Comparison of ENCODE assay signal across 26 cellular contexts in genomic region chr6:118163609-118164008, GRCh38.
"Had no signal": no experiment of that assay in that cellular context is flagged by ENCODE, and none has a peak within 500 bp of the region (broad histone marks: within the 10 kb centered on the region; RNA-seq: fewer than 3 reads in every experiment).

No MANE protein-coding gene starts in this region.

- H3K27ac Mint-ChIP-seq: naive thymus-derived CD4-positive, alpha-beta T cell; natural killer cell treated with Interleukin-12 subunit alpha and Interleukin-12 subunit beta and Interleukin-15 and Interleukin-18, amount 100 ng/mL, for 72 hours; progenitor cell of endocrine pancreas; stimulated activated effector memory CD8-positive, alpha-beta T cell treated with anti-CD3 and anti-CD28 coated beads, Interleukin-12 subunit alpha, Interleukin-12 subunit beta, amount 100 ng/mL, for 72 hours; stimulated activated naive CD8-positive, alpha-beta T cell treated with anti-CD3 and anti-CD28 coated beads, Interleukin-15, Interleukin-2, amounts not matched to agents 100 ng/mL and 50 ng/mL, for 24 hours had no signal

- H3K9me3 Mint-ChIP-seq: natural killer cell treated with Interleukin-12 subunit alpha and Interleukin-12 subunit beta and Interleukin-15 and Interleukin-18, amount 100 ng/mL, for 72 hours; stimulated activated effector memory CD8-positive, alpha-beta T cell treated with anti-CD3 and anti-CD28 coated beads, Interleukin-12 subunit alpha, Interleukin-12 subunit beta, amount 100 ng/mL, for 72 hours; stimulated activated naive CD8-positive, alpha-beta T cell treated with anti-CD3 and anti-CD28 coated beads, Interleukin-15, Interleukin-2, amounts not matched to agents 100 ng/mL and 50 ng/mL, for 24 hours had no signal

- ATAC-seq: heart right ventricle; mucosa of descending colon; naive thymus-derived CD4-positive, alpha-beta T cell; natural killer cell treated with Interleukin-12 subunit alpha and Interleukin-12 subunit beta and Interleukin-15 and Interleukin-18, amount 100 ng/mL, for 72 hours; right lobe of liver; stimulated activated effector memory CD8-positive, alpha-beta T cell treated with anti-CD3 and anti-CD28 coated beads, Interleukin-12 subunit alpha, Interleukin-12 subunit beta, amount 100 ng/mL, for 72 hours; upper lobe of right lung had no signal

- H3K27me3 ChIP-seq: heart right ventricle, hepatocyte, ovary, right atrium auricular region, right lobe of liver, suprapubic skin, tibial artery, upper lobe of right lung had no signal

- H3K36me3 ChIP-seq: heart right ventricle, left ventricle myocardium inferior, ovary, right atrium auricular region, right lobe of liver, suprapubic skin, thoracic aorta, tibial artery, upper lobe of right lung had no signal

- H3K4me2 ChIP-seq: hepatocyte had no signal

- H3K9me3 ChIP-seq: heart right ventricle, left ventricle myocardium inferior, mucosa of descending colon, ovary, right atrium auricular region, right lobe of liver, suprapubic skin, thoracic aorta, tibial artery, upper lobe of right lung had no signal

- H3K4me1 Mint-ChIP-seq: stimulated activated effector memory CD8-positive, alpha-beta T cell treated with anti-CD3 and anti-CD28 coated beads, Interleukin-12 subunit alpha, Interleukin-12 subunit beta, amount 100 ng/mL, for 72 hours had no signal

- H3K36me3 Mint-ChIP-seq: naive thymus-derived CD4-positive, alpha-beta T cell; natural killer cell treated with Interleukin-12 subunit alpha and Interleukin-12 subunit beta and Interleukin-15 and Interleukin-18, amount 100 ng/mL, for 72 hours; stimulated activated effector memory CD8-positive, alpha-beta T cell treated with anti-CD3 and anti-CD28 coated beads, Interleukin-12 subunit alpha, Interleukin-12 subunit beta, amount 100 ng/mL, for 72 hours had no signal

- H3K27ac ChIP-seq: heart right ventricle, hepatocyte, left ventricle myocardium inferior, ovary, right atrium auricular region, right lobe of liver, suprapubic skin, thoracic aorta, tibial artery, upper lobe of right lung had no signal

- H3K4me3 Mint-ChIP-seq: naive thymus-derived CD4-positive, alpha-beta T cell; natural killer cell treated with Interleukin-12 subunit alpha and Interleukin-12 subunit beta and Interleukin-15 and Interleukin-18, amount 100 ng/mL, for 72 hours; stimulated activated effector memory CD8-positive, alpha-beta T cell treated with anti-CD3 and anti-CD28 coated beads, Interleukin-12 subunit alpha, Interleukin-12 subunit beta, amount 100 ng/mL, for 72 hours; stimulated activated naive CD8-positive, alpha-beta T cell treated with anti-CD3 and anti-CD28 coated beads, Interleukin-15, Interleukin-2, amounts not matched to agents 100 ng/mL and 50 ng/mL, for 24 hours had no signal

- H3K4me1 ChIP-seq: heart right ventricle, right atrium auricular region, right lobe of liver, suprapubic skin, tibial artery, upper lobe of right lung had no signal

- H3K79me2 ChIP-seq: hepatocyte had no signal

- H2AFZ ChIP-seq: hepatocyte had no signal

- H3K4me3 ChIP-seq: heart right ventricle, hepatocyte, left ventricle myocardium inferior, lung, mucosa of descending colon, ovary, right atrium auricular region, right lobe of liver, suprapubic skin, thoracic aorta, tibial artery, upper lobe of right lung had no signal

- H3K27me3 Mint-ChIP-seq: progenitor cell of endocrine pancreas; stimulated activated naive CD8-positive, alpha-beta T cell treated with anti-CD3 and anti-CD28 coated beads, Interleukin-15, Interleukin-2, amounts not matched to agents 100 ng/mL and 50 ng/mL, for 24 hours had no signal

- DNase-seq: heart right ventricle; islet precursor cell; left ventricle myocardium inferior; mesendoderm; midbrain; mucosa of descending colon; naive thymus-derived CD4-positive, alpha-beta T cell; ovary; right lobe of liver; stimulated activated CD4-positive, alpha-beta T cell treated with anti-CD3 and anti-CD28 coated beads, Interleukin-12 subunit alpha, Interleukin-12 subunit beta, amount 100 ng/mL, for 4 hours; stimulated activated CD4-positive, alpha-beta T cell treated with anti-CD3 and anti-CD28 coated beads, Interleukin-15, amount 100 ng/mL, for 24 hours; stimulated activated CD4-positive, alpha-beta T cell treated with anti-CD3 and anti-CD28 coated beads, Interleukin-2, amount 100 ng/mL, for 24 hours; stimulated activated CD4-positive, alpha-beta T cell treated with anti-CD3 and anti-CD28 coated beads, Interleukin-4, amount 100 ng/mL, for 24 hours; stimulated activated naive CD4-positive, alpha-beta T cell; tibial artery; trophoblast cell; upper lobe of right lung had no signal
